16 cellular contexts compared by ENCODE assay signal in genomic region chr14:100442036-100442435, GRCh38.
DNase-seq lines count a peak whose midpoint lies in the region; ATAC-seq and TF ChIP-seq lines count a peak whose summit lies in the region.
"Had no signal": no experiment of that assay in that cellular context is flagged by ENCODE, and none has a peak within 500 bp of the region (broad histone marks: within the 10 kb centered on the region; RNA-seq: fewer than 3 reads in every experiment).

No MANE protein-coding gene starts in this region.

- dilution Hi-C loops in IMR-90 (cut with HindIII; ENCODE audit: low sequenced_read_pairs, unreplicated experiment) = no loop called here

- no TSS peak for BruUV-seq in IMR-90 (replicated peaks; lab: Mats Ljungman, UMichigan)

- POLR2A ChIA-PET in IMR-90 (lab: Charles Lee; ENCODE audit: unreplicated experiment) = no interaction called here

- no peak for TF ChIP-seq CTCF in DND-41 (IDR thresholded peaks at IDR 0.05; ENCODE audit: borderline replicate concordance, extremely low read depth, low read length, poor library complexity, severe bottlenecking)
- no peak for TF ChIP-seq CTCF in IMR-90 (conservative IDR thresholded peaks at IDR 0.05; ENCODE audit: low read depth, low read length)
- no peak for TF ChIP-seq CTCF in lower lobe of right lung (IDR thresholded peaks at IDR 0.05)

- H2BK120ac ChIP-seq in IMR-90 (ENCODE audit: low read depth, low read length) = 0 out of 2 replicates have a peak overlapping the region, but pooled peaks have one; percentile 7
- no peak overlapping the region for H2BK120ac ChIP-seq in neuronal stem cell (ENCODE audit: low read depth, low read length)

- H3K27me3 ChIP-seq in DND-41 (ENCODE audit: insufficient read depth, low read length, poor library complexity) (no peaks in the 10 kb centered on the region), IMR-90 (ENCODE audit: control insufficient read depth, insufficient read depth, low read length) (no peaks in the 10 kb centered on the region), neuronal stem cell (ENCODE audit: control insufficient read depth in 3 of 3, insufficient read depth in 3 of 3, low read depth in 1 of 3, low read length in 3 of 3) (no peaks in the 10 kb centered on the region), lower lobe of right lung (ENCODE audit: low read depth) (no peaks in the 10 kb centered on the region)

- 0 out of 2 replicates have a peak overlapping the region, but pooled peaks have one; percentile 15 for H3K4me2 ChIP-seq in DND-41 (ENCODE audit: insufficient read depth, low read length)
- H3K4me2 ChIP-seq in IMR-90 (ENCODE audit: low read depth, low read length) = no peak overlapping the region
- H3K4me2 ChIP-seq in neuronal stem cell (ENCODE audit: insufficient read depth, low read length, poor library complexity, severe bottlenecking) = no peak overlapping the region

- no peak overlapping the region for H3K14ac ChIP-seq in IMR-90 (replicated peaks; ENCODE audit: low read depth, low read length)
- H3K14ac ChIP-seq in neuronal stem cell (ENCODE audit: low read length) = no peak overlapping the region

- H3K23ac ChIP-seq in IMR-90 (ENCODE audit: low read depth, low read length) (no peak overlapping the region), neuronal stem cell (ENCODE audit: low read depth, low read length, poor library complexity) (no peak overlapping the region)

- CTCF ChIA-PET in IMR-90 (lab: Yijun Ruan, JAX) = interaction anchor here (0.6 to 1.3 kb wide), 2 partner anchors 25 to 582 kb away, joined by 3 to 4 read pairs; no protein-coding TSS in a partner anchor

- H3K27ac ChIP-seq in DND-41 (ENCODE audit: low read length) = peak overlapping the region; percentile 71
- no peak overlapping the region for H3K27ac ChIP-seq in IMR-90 (ENCODE audit: insufficient read depth, low read length)
- peak overlapping the region; percentile 2 for H3K27ac ChIP-seq in angular gyrus (ENCODE audit: low read depth, low read length)
- H3K27ac ChIP-seq in neuronal stem cell (replicated peaks; ENCODE audit: low read length) = no peak overlapping the region
- no peak overlapping the region for H3K27ac ChIP-seq in lower lobe of right lung

- H2AFZ ChIP-seq in DND-41 (ENCODE audit: low read depth, low read length) (no peak overlapping the region), IMR-90 (replicated peaks; ENCODE audit: low read length, poor library complexity) (no peak overlapping the region), neuronal stem cell (ENCODE audit: low read length) (no peak overlapping the region)

- no peak overlapping the region for H2AK9ac ChIP-seq in IMR-90 (replicated peaks; ENCODE audit: low read depth, low read length, poor library complexity)

- no peak for TF ChIP-seq POLR2A in IMR-90 (IDR thresholded peaks at IDR 0.05; ENCODE audit: low read depth, low read length)
- no peak for TF ChIP-seq POLR2A in GM18505 (IDR thresholded peaks at IDR 0.05; ENCODE audit: borderline replicate concordance, extremely low read depth, insufficient read depth, insufficient read length)

- DNase-seq in DND-41 = peak; percentile 79
- no peak for DNase-seq in IMR-90
- no peak for DNase-seq in neuronal stem cell (ENCODE audit: low spot score)
- DNase-seq in lower lobe of right lung = no peak
- DNase-seq: Caco-2, HFFc6, Kasumi-1, NCI-H1417 treated with DMSO at 0.1 percent for 48 hours, NCI-H2029 treated with DMSO at 0.1 percent for 48 hours, NCI-H510A, NCI-H82, SHP77 treated with DMSO at 0.1 percent for 48 hours had no signal

- H3K36me3 ChIP-seq in DND-41 (ENCODE audit: insufficient read depth, low read length) (no peaks in the 10 kb centered on the region), IMR-90 (ENCODE audit: control insufficient read depth, insufficient read depth, low read length) (no peaks in the 10 kb centered on the region), neuronal stem cell (replicated peaks in 1 of 2; ENCODE audit: control insufficient read depth in 2 of 2, insufficient read depth in 2 of 2, low read length in 2 of 2) (no peaks in the 10 kb centered on the region), lower lobe of right lung (no peaks in the 10 kb centered on the region)

- ATAC-seq in DND-41 (ENCODE audit: insufficient read depth, low read depth) = peak; percentile 75
- ATAC-seq in IMR-90 (ENCODE audit: low read depth) = no peak
- ATAC-seq in GM18505 (IDR thresholded peaks at IDR 0.05; ENCODE audit: unreplicated experiment) = no peak
- ATAC-seq in HG03565 (IDR thresholded peaks at IDR 0.05; ENCODE audit: unreplicated experiment) = no peak
- no peak for ATAC-seq in lower lobe of right lung
- ATAC-seq: HepG2 had no signal

- H3K4me1 ChIP-seq in DND-41 (ENCODE audit: insufficient read depth, low read length) = peaks cover 73% of the 10 kb centered on the region
- H3K4me1 ChIP-seq in IMR-90 (ENCODE audit: control insufficient read depth, insufficient read depth, low read length) = peaks cover 29% of the 10 kb centered on the region
- H3K4me1 ChIP-seq in neuronal stem cell (ENCODE audit: control insufficient read depth in 2 of 2, insufficient read depth in 1 of 2, low read depth in 1 of 2, low read length in 2 of 2) = peaks cover 20 to 29% of the 10 kb centered on the region in 2 donors
- H3K4me1 ChIP-seq in lower lobe of right lung = peaks cover 41% of the 10 kb centered on the region
- H3K4me1 ChIP-seq: Caco-2 had no signal

- H2BK20ac ChIP-seq in IMR-90 (ENCODE audit: low read depth, low read length) = no peak overlapping the region; the same call in 1 of the 2 replicates

- 0 out of 2 replicates have a peak, but pooled peaks cover 4% of the 10 kb centered on the region for H3K79me2 ChIP-seq in DND-41 (ENCODE audit: insufficient read depth, low read length)

- H2BK5ac ChIP-seq in IMR-90 (ENCODE audit: low read depth, low read length, poor library complexity, severe bottlenecking) (no peak overlapping the region), neuronal stem cell (ENCODE audit: low read length) (no peak overlapping the region)

- intact Hi-C loops in IMR-90 (cut with micrococcal nuclease) = no loop called here
- intact Hi-C loops in lower lobe of right lung (cut with DNase I) = no loop called here

- H3K56ac ChIP-seq in IMR-90 (ENCODE audit: extremely low read depth, insufficient read depth, low read length) = no peak overlapping the region

- H3K79me1 ChIP-seq in IMR-90 (ENCODE audit: low read depth in 1 of 2, low read length in 2 of 2) (peaks cover 7 to 45% of the 10 kb centered on the region in 2 experiments; a peak in 3 of 4 replicates), neuronal stem cell (ENCODE audit: low read depth, low read length) (no peaks in the 10 kb centered on the region)

- in situ Hi-C loops in IMR-90 (cut with MboI; ENCODE audit: low sequenced_read_pairs) = no loop called here

- no peak overlapping the region for H2BK12ac ChIP-seq in neuronal stem cell (ENCODE audit: low read length)

- H3K4me3 ChIP-seq in DND-41 (ENCODE audit: low read depth in 1 of 2, low read length in 2 of 2) (no peak overlapping the region), IMR-90 (ENCODE audit: insufficient read depth, low read depth, low read length) (no peak overlapping the region), neuronal stem cell (ENCODE audit: low read length in 2 of 2) (no peak overlapping the region), lower lobe of right lung (no peak overlapping the region)

- peaks cover 15% of the 10 kb centered on the region; the same call in 1 of the 2 replicates for H3K9me1 ChIP-seq in IMR-90 (ENCODE audit: insufficient read depth, low read length)

- no peaks in the 10 kb centered on the region for H3K9me3 ChIP-seq in DND-41 (ENCODE audit: insufficient read depth, low read length, severe bottlenecking)
- no peaks in the 10 kb centered on the region for H3K9me3 ChIP-seq in IMR-90 (ENCODE audit: control insufficient read depth, insufficient read depth, low read length)
- no peaks in the 10 kb centered on the region for H3K9me3 ChIP-seq in neuronal stem cell (replicated peaks in 1 of 2; ENCODE audit: control insufficient read depth in 2 of 2, insufficient read depth in 1 of 2, low read depth in 1 of 2, low read length in 2 of 2)
- H3K9me3 ChIP-seq in lower lobe of right lung = no peaks in the 10 kb centered on the region
- H3K9me3 ChIP-seq: Caco-2 had no signal

- no peak overlapping the region for H4K5ac ChIP-seq in IMR-90 (ENCODE audit: low read depth, low read length)

- no peak overlapping the region for H4K8ac ChIP-seq in IMR-90 (ENCODE audit: low read depth in 2 of 2, low read length in 2 of 2)
- H4K8ac ChIP-seq in neuronal stem cell (ENCODE audit: low read depth, low read length) = peak overlapping the region; percentile 53

- H4K91ac ChIP-seq in IMR-90 (ENCODE audit: insufficient read depth, low read depth, low read length) = no peak overlapping the region
- H4K91ac ChIP-seq in neuronal stem cell (ENCODE audit: low read depth, low read length, poor library complexity) = no peak overlapping the region

- H2BK15ac ChIP-seq in IMR-90 (ENCODE audit: low read depth, low read length) = no peak overlapping the region
- no peak overlapping the region for H2BK15ac ChIP-seq in neuronal stem cell (ENCODE audit: low read length)

- H4K20me1 ChIP-seq in DND-41 (ENCODE audit: insufficient read depth, low read length) = no peaks in the 10 kb centered on the region
- H4K20me1 ChIP-seq in IMR-90 (ENCODE audit: insufficient read depth, low read length) = peaks cover 26% of the 10 kb centered on the region

- H3K9ac ChIP-seq in DND-41 (ENCODE audit: low read depth, low read length) (peak overlapping the region; percentile 32; the same call in 1 of the 2 replicates), IMR-90 (ENCODE audit: low read depth, low read length) (no peak overlapping the region), neuronal stem cell (ENCODE audit: low read depth, low read length, poor library complexity) (no peak overlapping the region)

- H3K18ac ChIP-seq in IMR-90 (ENCODE audit: low read depth, low read length) (no peak overlapping the region), neuronal stem cell (ENCODE audit: low read length) (no peak overlapping the region)

- no peak for TF ChIP-seq RAD21 in IMR-90 (IDR thresholded peaks at IDR 0.05; ENCODE audit: low read length)

- H3K4ac ChIP-seq in IMR-90 (ENCODE audit: low read depth, low read length) (no peak overlapping the region), neuronal stem cell (ENCODE audit: low read length) (no peak overlapping the region)

- H2AK5ac ChIP-seq in IMR-90 (ENCODE audit: low read depth, low read length) (peak overlapping the region; percentile 37; the same call in 1 of the 2 replicates), neuronal stem cell (ENCODE audit: low read depth, low read length) (no peak overlapping the region)

TF ChIP-seq in IMR-90, 13 proteins besides CTCF, POLR2A, EP300 and RAD21 (continues in another document):
- TF ChIP-seq CEBPB (IDR thresholded peaks at IDR 0.05; ENCODE audit: low read depth, low read length) = no peak
- TF ChIP-seq BHLHE40 (IDR thresholded peaks at IDR 0.05; ENCODE audit: low read depth, low read length) = no peak
- no peak for TF ChIP-seq MXI1 (IDR thresholded peaks at IDR 0.05; ENCODE audit: borderline replicate concordance, low read depth, low read length)
- no peak for TF ChIP-seq RFX5 (IDR thresholded peaks at IDR 0.05; ENCODE audit: low read depth, low read length)
- no peak for TF ChIP-seq MAFK (IDR thresholded peaks at IDR 0.05; ENCODE audit: low read depth, low read length)

Comparison
In these comparisons a context has a peak if more than half of its experiments do, and no peak if none do; other contexts are left out.
1. H3K27ac ChIP-seq: peak in DND-41 (single experiment) and angular gyrus (single experiment); none in IMR-90 (single experiment), neuronal stem cell (single experiment) and lower lobe of right lung (single experiment).